Comparison of ENCODE assay signal across 1 cellular context in the genomic region with DNA sequence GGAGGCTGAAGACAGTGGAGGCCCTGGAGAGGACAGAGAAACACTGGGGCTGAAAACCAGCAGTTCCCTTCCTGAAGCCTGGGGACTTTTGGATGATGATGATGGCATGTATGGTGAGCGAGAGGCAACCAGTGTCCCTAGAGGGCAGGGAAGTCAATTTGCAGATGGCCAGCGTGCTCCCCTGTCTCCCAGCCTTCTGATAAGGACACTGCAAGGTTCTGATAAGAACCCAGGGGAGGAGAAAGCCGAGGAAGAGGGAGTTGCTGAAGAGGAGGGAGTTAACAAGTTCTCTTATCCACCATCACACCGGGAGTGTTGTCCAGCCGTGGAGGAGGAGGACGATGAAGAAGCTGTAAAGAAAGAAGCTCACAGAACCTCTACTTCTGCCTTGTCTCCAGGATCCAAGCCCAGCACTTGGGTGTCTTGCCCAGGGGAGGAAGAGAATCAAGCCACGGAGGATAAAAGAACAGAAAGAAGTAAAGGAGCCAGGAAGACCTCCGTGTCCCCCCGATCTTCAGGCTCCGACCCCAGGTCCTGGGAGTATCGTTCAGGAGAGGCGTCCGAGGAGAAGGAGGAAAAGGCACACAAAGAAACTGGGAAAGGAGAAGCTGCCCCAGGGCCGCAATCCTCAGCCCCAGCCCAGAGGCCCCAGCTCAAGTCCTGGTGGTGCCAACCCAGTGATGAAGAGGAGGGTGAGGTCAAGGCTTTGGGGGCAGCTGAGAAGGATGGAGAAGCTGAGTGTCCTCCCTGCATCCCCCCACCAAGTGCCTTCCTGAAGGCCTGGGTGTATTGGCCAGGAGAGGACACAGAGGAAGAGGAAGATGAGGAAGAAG.
TF ChIP-seq lines count a peak whose summit lies in the region.

No MANE protein-coding gene starts in this region.

TF ChIP-seq in K562, 482 proteins besides CTCF, POLR2A, EP300 and RAD21 (continued from another document and continues in another):
- TF ChIP-seq ETS1 (conservative IDR thresholded peaks at IDR 0.05; ENCODE audit: control insufficient read depth, low read depth, low read length) (peak; percentile 91; the same call in 1 of the 2 replicates), ZKSCAN1 (IDR thresholded peaks at IDR 0.05; ENCODE audit: low read depth, low read length) (peak; percentile 76; the same call in 1 of the 2 replicates), HNRNPL (IDR thresholded peaks at IDR 0.05; ENCODE audit: low read depth, low read length) (no peak; the same call in 1 of the 2 replicates), KLF1 (tag; IDR thresholded peaks at IDR 0.05) (no peak; the same call in 1 of the 2 replicates), DMBX1 (CRISPR knock-in tag; IDR thresholded peaks at IDR 0.05; ENCODE audit: borderline replicate concordance) (peak; percentile 91), CREB1 (IDR thresholded peaks at IDR 0.05) (peak; percentile 74), CREB1 (CRISPR knock-in tag; IDR thresholded peaks at IDR 0.05) (no peak), ZNF75A (CRISPR knock-in tag; IDR thresholded peaks at IDR 0.05) (no peak), ARNT (IDR thresholded peaks at IDR 0.05) (peak; percentile 85 to 94), ZC3H4 (CRISPR knock-in tag; IDR thresholded peaks at IDR 0.05; ENCODE audit: borderline replicate concordance) (peak; percentile 64), SIN3A (IDR thresholded peaks at IDR 0.05; ENCODE audit: borderline replicate concordance in 2 of 2, control insufficient read depth in 1 of 2, low read depth in 2 of 2, low read length in 2 of 2) (peak in 1 of 2 experiments; percentile 81; a peak in 1 of 4 replicates), SMAD1 (IDR thresholded peaks at IDR 0.05; ENCODE audit: low read depth, low read length, partially characterized antibody) (peak; percentile 97), SRF (CRISPR knock-in tag; IDR thresholded peaks at IDR 0.05) (no peak; a peak in 1 of 4 replicates), ZNF583 (CRISPR knock-in tag; IDR thresholded peaks at IDR 0.05) (peak; percentile 59; the same call in 1 of the 2 replicates), RBM34 (IDR thresholded peaks at IDR 0.05; ENCODE audit: borderline replicate concordance, insufficient read depth, low read length) (no peak), CBX3 (IDR thresholded peaks at IDR 0.05; ENCODE audit: borderline replicate concordance in 1 of 2, low read length in 2 of 2) (peak in 1 of 2 experiments; percentile 86; a peak in 1 of 3 replicates), ZNF57 (CRISPR knock-in tag; IDR thresholded peaks at IDR 0.05) (no peak), GABPB2 (CRISPR knock-in tag; conservative IDR thresholded peaks at IDR 0.05) (no peak; the same call in 1 of the 2 replicates), MTA1 (IDR thresholded peaks at IDR 0.05; ENCODE audit: borderline replicate concordance) (no peak; the same call in none of the 2 replicates), ZNF79 (CRISPR knock-in tag; IDR thresholded peaks at IDR 0.05; ENCODE audit: low read depth) (peak; percentile 9; the same call in 1 of the 2 replicates), SMC3 (conservative IDR thresholded peaks at IDR 0.05; ENCODE audit: insufficient read depth, low read depth, low read length) (no peak), ZNF431 (CRISPR knock-in tag; IDR thresholded peaks at IDR 0.05) (peak; percentile 80; the same call in 1 of the 2 replicates), MIER1 (IDR thresholded peaks at IDR 0.05; ENCODE audit: low read depth) (no peak; the same call in 1 of the 2 replicates), MBD1 (CRISPR knock-in tag; IDR thresholded peaks at IDR 0.05) (no peak), BHLHE40 (IDR thresholded peaks at IDR 0.05; ENCODE audit: low read length) (peak; percentile 97), NFYB (IDR thresholded peaks at IDR 0.05; ENCODE audit: extremely low read depth, insufficient read length) (no peak), PTBP1 (IDR thresholded peaks at IDR 0.05; ENCODE audit: low read depth, low read length) (peak; percentile 72; the same call in 1 of the 2 replicates), HCFC1 (IDR thresholded peaks at IDR 0.05; ENCODE audit: low read depth, low read length) (no peak), VEZF1 (CRISPR knock-in tag; IDR thresholded peaks at IDR 0.05) (peak; percentile 83), NFATC3 (IDR thresholded peaks at IDR 0.05) (peak; percentile 94), NR4A1 (CRISPR knock-in tag; IDR thresholded peaks at IDR 0.05) (no peak), NR4A1 (tag; IDR thresholded peaks at IDR 0.05) (no peak; the same call in none of the 2 replicates), SUPT5H (IDR thresholded peaks at IDR 0.05) (0 out of 2 replicates have a peak, but pooled peaks have one; percentile 42)
- TF ChIP-seq, protein P1, sequence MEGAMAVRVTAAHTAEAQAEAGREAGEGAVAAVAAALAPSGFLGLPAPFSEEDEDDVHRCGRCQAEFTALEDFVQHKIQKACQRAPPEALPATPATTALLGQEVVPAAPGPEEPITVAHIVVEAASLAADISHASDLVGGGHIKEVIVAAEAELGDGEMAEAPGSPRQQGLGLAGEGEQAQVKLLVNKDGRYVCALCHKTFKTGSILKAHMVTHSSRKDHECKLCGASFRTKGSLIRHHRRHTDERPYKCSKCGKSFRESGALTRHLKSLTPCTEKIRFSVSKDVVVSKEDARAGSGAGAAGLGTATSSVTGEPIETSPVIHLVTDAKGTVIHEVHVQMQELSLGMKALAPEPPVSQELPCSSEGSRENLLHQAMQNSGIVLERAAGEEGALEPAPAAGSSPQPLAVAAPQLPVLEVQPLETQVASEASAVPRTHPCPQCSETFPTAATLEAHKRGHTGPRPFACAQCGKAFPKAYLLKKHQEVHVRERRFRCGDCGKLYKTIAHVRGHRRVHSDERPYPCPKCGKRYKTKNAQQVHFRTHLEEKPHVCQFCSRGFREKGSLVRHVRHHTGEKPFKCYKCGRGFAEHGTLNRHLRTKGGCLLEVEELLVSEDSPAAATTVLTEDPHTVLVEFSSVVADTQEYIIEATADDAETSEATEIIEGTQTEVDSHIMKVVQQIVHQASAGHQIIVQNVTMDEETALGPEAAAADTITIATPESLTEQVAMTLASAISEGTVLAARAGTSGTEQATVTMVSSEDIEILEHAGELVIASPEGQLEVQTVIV (CRISPR knock-in tag; IDR thresholded peaks at IDR 0.05; ENCODE audit: borderline replicate concordance) = no peak
- TF ChIP-seq, protein P2, sequence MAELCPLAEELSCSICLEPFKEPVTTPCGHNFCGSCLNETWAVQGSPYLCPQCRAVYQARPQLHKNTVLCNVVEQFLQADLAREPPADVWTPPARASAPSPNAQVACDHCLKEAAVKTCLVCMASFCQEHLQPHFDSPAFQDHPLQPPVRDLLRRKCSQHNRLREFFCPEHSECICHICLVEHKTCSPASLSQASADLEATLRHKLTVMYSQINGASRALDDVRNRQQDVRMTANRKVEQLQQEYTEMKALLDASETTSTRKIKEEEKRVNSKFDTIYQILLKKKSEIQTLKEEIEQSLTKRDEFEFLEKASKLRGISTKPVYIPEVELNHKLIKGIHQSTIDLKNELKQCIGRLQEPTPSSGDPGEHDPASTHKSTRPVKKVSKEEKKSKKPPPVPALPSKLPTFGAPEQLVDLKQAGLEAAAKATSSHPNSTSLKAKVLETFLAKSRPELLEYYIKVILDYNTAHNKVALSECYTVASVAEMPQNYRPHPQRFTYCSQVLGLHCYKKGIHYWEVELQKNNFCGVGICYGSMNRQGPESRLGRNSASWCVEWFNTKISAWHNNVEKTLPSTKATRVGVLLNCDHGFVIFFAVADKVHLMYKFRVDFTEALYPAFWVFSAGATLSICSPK (IDR thresholded peaks at IDR 0.05; ENCODE audit: borderline replicate concordance) = no peak
- TF ChIP-seq, protein P3, sequence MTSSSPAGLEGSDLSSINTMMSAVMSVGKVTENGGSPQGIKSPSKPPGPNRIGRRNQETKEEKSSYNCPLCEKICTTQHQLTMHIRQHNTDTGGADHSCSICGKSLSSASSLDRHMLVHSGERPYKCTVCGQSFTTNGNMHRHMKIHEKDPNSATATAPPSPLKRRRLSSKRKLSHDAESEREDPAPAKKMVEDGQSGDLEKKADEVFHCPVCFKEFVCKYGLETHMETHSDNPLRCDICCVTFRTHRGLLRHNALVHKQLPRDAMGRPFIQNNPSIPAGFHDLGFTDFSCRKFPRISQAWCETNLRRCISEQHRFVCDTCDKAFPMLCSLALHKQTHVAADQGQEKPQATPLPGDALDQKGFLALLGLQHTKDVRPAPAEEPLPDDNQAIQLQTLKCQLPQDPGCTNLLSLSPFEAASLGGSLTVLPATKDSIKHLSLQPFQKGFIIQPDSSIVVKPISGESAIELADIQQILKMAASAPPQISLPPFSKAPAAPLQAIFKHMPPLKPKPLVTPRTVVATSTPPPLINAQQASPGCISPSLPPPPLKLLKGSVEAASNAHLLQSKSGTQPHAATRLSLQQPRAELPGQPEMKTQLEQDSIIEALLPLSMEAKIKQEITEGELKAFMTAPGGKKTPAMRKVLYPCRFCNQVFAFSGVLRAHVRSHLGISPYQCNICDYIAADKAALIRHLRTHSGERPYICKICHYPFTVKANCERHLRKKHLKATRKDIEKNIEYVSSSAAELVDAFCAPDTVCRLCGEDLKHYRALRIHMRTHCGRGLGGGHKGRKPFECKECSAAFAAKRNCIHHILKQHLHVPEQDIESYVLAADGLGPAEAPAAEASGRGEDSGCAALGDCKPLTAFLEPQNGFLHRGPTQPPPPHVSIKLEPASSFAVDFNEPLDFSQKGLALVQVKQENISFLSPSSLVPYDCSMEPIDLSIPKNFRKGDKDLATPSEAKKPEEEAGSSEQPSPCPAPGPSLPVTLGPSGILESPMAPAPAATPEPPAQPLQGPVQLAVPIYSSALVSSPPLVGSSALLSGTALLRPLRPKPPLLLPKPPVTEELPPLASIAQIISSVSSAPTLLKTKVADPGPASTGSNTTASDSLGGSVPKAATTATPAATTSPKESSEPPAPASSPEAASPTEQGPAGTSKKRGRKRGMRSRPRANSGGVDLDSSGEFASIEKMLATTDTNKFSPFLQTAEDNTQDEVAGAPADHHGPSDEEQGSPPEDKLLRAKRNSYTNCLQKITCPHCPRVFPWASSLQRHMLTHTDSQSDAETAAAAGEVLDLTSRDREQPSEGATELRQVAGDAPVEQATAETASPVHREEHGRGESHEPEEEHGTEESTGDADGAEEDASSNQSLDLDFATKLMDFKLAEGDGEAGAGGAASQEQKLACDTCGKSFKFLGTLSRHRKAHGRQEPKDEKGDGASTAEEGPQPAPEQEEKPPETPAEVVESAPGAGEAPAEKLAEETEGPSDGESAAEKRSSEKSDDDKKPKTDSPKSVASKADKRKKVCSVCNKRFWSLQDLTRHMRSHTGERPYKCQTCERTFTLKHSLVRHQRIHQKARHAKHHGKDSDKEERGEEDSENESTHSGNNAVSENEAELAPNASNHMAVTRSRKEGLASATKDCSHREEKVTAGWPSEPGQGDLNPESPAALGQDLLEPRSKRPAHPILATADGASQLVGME (CRISPR knock-in tag; IDR thresholded peaks at IDR 0.05) = peak; percentile 9; the same call in 1 of the 2 replicates
- TF ChIP-seq, protein P4, sequence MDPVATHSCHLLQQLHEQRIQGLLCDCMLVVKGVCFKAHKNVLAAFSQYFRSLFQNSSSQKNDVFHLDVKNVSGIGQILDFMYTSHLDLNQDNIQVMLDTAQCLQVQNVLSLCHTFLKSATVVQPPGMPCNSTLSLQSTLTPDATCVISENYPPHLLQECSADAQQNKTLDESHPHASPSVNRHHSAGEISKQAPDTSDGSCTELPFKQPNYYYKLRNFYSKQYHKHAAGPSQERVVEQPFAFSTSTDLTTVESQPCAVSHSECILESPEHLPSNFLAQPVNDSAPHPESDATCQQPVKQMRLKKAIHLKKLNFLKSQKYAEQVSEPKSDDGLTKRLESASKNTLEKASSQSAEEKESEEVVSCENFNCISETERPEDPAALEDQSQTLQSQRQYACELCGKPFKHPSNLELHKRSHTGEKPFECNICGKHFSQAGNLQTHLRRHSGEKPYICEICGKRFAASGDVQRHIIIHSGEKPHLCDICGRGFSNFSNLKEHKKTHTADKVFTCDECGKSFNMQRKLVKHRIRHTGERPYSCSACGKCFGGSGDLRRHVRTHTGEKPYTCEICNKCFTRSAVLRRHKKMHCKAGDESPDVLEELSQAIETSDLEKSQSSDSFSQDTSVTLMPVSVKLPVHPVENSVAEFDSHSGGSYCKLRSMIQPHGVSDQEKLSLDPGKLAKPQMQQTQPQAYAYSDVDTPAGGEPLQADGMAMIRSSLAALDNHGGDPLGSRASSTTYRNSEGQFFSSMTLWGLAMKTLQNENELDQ (CRISPR knock-in tag; IDR thresholded peaks at IDR 0.05; ENCODE audit: borderline replicate concordance) = no peak
- TF ChIP-seq, protein P5, sequence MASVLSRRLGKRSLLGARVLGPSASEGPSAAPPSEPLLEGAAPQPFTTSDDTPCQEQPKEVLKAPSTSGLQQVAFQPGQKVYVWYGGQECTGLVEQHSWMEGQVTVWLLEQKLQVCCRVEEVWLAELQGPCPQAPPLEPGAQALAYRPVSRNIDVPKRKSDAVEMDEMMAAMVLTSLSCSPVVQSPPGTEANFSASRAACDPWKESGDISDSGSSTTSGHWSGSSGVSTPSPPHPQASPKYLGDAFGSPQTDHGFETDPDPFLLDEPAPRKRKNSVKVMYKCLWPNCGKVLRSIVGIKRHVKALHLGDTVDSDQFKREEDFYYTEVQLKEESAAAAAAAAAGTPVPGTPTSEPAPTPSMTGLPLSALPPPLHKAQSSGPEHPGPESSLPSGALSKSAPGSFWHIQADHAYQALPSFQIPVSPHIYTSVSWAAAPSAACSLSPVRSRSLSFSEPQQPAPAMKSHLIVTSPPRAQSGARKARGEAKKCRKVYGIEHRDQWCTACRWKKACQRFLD (CRISPR knock-in tag; IDR thresholded peaks at IDR 0.05) = peak; percentile 98
